ENCODE assay signal across 8 cellular contexts in genomic region chr3:24680214-24680967, GRCh38.
DNase-seq lines count a peak whose midpoint lies in the region; ATAC-seq and TF ChIP-seq lines count a peak whose summit lies in the region.

No MANE protein-coding gene starts in this region.

- no peaks in the 10 kb centered on the region for H3K27me3 ChIP-seq in BJ (ENCODE audit: control insufficient read depth, insufficient read depth, low read length)

- H3K4me1 Mint-ChIP-seq in progenitor cell of endocrine pancreas (ENCODE audit: low read depth): peaks cover 14% of the 10 kb centered on the region

- TF ChIP-seq CTCF in BJ (IDR thresholded peaks at IDR 0.05; ENCODE audit: insufficient read depth, low read depth, low read length) (peak; percentile 75), progenitor cell of endocrine pancreas (IDR thresholded peaks at IDR 0.05; ENCODE audit: unreplicated experiment) (peak; percentile 89)

- H3K27me3 Mint-ChIP-seq in progenitor cell of endocrine pancreas: peaks cover 6% of the 10 kb centered on the region

- H3K9me3 Mint-ChIP-seq in progenitor cell of endocrine pancreas (ENCODE audit: low read depth): no peaks in the 10 kb centered on the region

- DNase-seq in BJ (ENCODE audit: low read depth): no peak
- peak; percentile 4 for DNase-seq in NCI-H2227 treated with DMSO at 0.1 percent for 48 hours (lab: John Stamatoyannopoulos, UW)
- DNase-seq in activated T-cell treated with anti-CD3 and anti-CD28 coated beads, Interleukin-2, amount 50 U/mL, for 1 hour: peak; percentile 30
- peak; percentile 75 for DNase-seq in Right ventricle myocardium superior
- DNase-seq in progenitor cell of endocrine pancreas (ENCODE audit: low spot score, unreplicated experiment): peak; percentile 66
- no peak for DNase-seq in cerebellar nuclear complex (lab: John Stamatoyannopoulos, UW)

- H3K36me3 Mint-ChIP-seq in progenitor cell of endocrine pancreas (ENCODE audit: insufficient read depth): no peaks in the 10 kb centered on the region

- CTCF ChIA-PET in BJ (lab: Yijun Ruan, JAX): interaction anchor here (0.6 to 1.3 kb wide), 8 partner anchors 11 to 849 kb away, joined by 3 to 5 read pairs (median 3); no protein-coding TSS in a partner anchor

- H3K4me3 Mint-ChIP-seq in progenitor cell of endocrine pancreas (ENCODE audit: low read depth): no peak overlapping the region

- no peaks in the 10 kb centered on the region for H3K36me3 ChIP-seq in BJ (ENCODE audit: control insufficient read depth, insufficient read depth, low read length)

- POLR2A ChIA-PET in BJ (lab: Charles Lee): no interaction called here

- H3K4me3 ChIP-seq in BJ (ENCODE audit: low read depth, low read length): no peak overlapping the region

- ATAC-seq in GM18870 (IDR thresholded peaks at IDR 0.05; ENCODE audit: unreplicated experiment): peak; percentile 64
- ATAC-seq in HG02981 (IDR thresholded peaks at IDR 0.05; ENCODE audit: unreplicated experiment): peak; percentile 63
- ATAC-seq in Right ventricle myocardium superior (ENCODE audit: poor library complexity): peak; percentile 80

- intact Hi-C loops in Right ventricle myocardium superior (cut with DNase I): no loop called here

- no peak overlapping the region for H3K27ac Mint-ChIP-seq in progenitor cell of endocrine pancreas

Comparison
In these comparisons a context has a peak if more than half of its experiments do, and no peak if none do; other contexts are left out.
1. DNase-seq: peak in NCI-H2227 treated with DMSO at 0.1 percent for 48 hours (single experiment), activated T-cell treated with anti-CD3 and anti-CD28 coated beads, Interleukin-2, amount 50 U/mL, for 1 hour (single experiment), Right ventricle myocardium superior (single experiment) and progenitor cell of endocrine pancreas (single experiment); none in BJ (single experiment) and cerebellar nuclear complex (0 of 2).
2. Peak in every context shown above with its lines, with median percentiles within 50 percentile points of each other: ATAC-seq.